In the genomic region with DNA sequence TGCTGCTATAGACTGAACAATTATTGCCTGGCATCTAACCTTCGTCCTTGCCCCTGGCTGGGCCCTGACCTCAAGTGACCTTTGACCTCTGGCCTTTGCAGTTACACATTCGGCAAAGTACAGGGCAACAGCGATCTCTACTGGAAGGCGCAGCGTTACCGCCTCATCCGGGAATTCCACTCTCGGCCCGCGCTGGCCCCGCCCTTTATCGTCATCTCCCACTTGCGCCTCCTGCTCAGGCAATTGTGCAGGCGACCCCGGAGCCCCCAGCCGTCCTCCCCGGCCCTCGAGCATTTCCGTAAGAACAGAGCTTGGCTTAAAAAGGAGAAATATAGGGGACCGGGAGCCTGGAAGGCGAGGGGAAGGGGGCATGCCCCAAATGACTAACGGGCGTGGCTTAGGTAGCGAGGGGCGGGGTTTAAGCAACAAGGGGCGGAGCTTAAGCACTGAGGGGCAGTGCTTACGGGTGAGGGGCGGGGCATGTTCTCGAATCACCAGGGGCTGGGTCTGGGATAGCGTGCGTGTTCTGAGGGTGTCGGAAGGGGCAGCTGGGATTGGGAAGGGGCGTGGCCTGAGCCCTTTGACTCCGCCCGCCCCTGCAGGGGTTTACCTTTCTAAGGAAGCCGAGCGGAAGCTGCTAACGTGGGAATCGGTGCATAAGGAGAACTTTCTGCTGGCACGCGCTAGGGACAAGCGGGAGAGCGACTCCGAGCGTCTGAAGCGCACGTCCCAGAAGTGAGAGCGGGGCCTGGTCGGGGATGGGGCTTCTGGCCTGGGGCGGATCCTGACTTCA, we compare ENCODE assay signal across 9 cellular contexts. TPM values are rescaled to one million over a fixed set of nuclear protein-coding genes. Genes with fewer than 3 reads are reported as not detected.
DNase-seq lines count a peak whose midpoint lies in the region; ATAC-seq and TF ChIP-seq lines count a peak whose summit lies in the region.
"Had no signal": no experiment of that assay in that cellular context is flagged by ENCODE, and none has a peak within 500 bp of the region (broad histone marks: within the 10 kb centered on the region; RNA-seq: fewer than 3 reads in every experiment).

No MANE protein-coding gene starts in this region.

- H2BK120ac ChIP-seq in mesendoderm (ENCODE audit: low read depth, low read length), result no peak overlapping the region

- H3K79me1 ChIP-seq in mesendoderm (ENCODE audit: low read length), result no peaks in the 10 kb centered on the region

- peak overlapping the region; percentile 65 for H3K56ac ChIP-seq in mesendoderm (ENCODE audit: low read length)

- H3K23ac ChIP-seq in mesendoderm (ENCODE audit: low read length), result no peak overlapping the region

- H3K18ac ChIP-seq in mesendoderm (ENCODE audit: low read length), result no peak overlapping the region

- no peak overlapping the region for H2AK5ac ChIP-seq in mesendoderm (ENCODE audit: low read length)

- WGBS in heart left ventricle, 4 donors, result 64 to 77% (median 75%) methylated on average over 50 of the region's 50 CpGs
- 30 to 39% methylated on average over 42 to 50 of the region's 50 CpGs for WGBS in body of pancreas, 2 donors
- no CpG with 5 or more reads among the region's 50 CpGs for WGBS in mesendoderm (ENCODE audit: extremely low coverage, insufficient coverage, low lambda C conversion rate)

- no peak overlapping the region for H2BK15ac ChIP-seq in mesendoderm (replicated peaks; ENCODE audit: low read depth)

- no peak overlapping the region for H3K4me3 ChIP-seq in heart left ventricle
- no peak overlapping the region for H3K4me3 ChIP-seq in right atrium auricular region
- no peak overlapping the region for H3K4me3 ChIP-seq in body of pancreas
- no peak overlapping the region for H3K4me3 ChIP-seq in mesendoderm (ENCODE audit: low read length)

- H3K4me1 ChIP-seq in heart left ventricle (peaks cover 0 to 26% (median 9%) of the 10 kb centered on the region in 12 donors), right atrium auricular region (peaks cover 0 to 8% of the 10 kb centered on the region in 2 donors), body of pancreas (peaks cover 21% of the 10 kb centered on the region), mesendoderm (ENCODE audit: control insufficient read depth, low read depth, low read length) (no peaks in the 10 kb centered on the region)

- TF ChIP-seq POLR2A in heart left ventricle (IDR thresholded peaks at IDR 0.05) (no peak), body of pancreas (IDR thresholded peaks at IDR 0.05) (peak in 2 of 3 donors; percentile 19 to 33)

- H4K8ac ChIP-seq in mesendoderm (ENCODE audit: low read depth, low read length), result no peak overlapping the region

- peaks cover 0 to 62% (median 39%) of the 10 kb centered on the region in 9 donors for H3K36me3 ChIP-seq in heart left ventricle
- H3K36me3 ChIP-seq in right atrium auricular region, result peaks cover 50% of the 10 kb centered on the region
- no peaks in the 10 kb centered on the region for H3K36me3 ChIP-seq in body of pancreas (replicated peaks in 1 of 2; ENCODE audit: insufficient read depth in 1 of 2, low read depth in 2 of 2)
- no peaks in the 10 kb centered on the region for H3K36me3 ChIP-seq in mesendoderm (ENCODE audit: control insufficient read depth, insufficient read depth, low read length)

- H4K5ac ChIP-seq in mesendoderm (ENCODE audit: low read length), result no peak overlapping the region

- H3K27me3 ChIP-seq in heart left ventricle, result no peaks in the 10 kb centered on the region
- H3K27me3 ChIP-seq in right atrium auricular region, result no peaks in the 10 kb centered on the region
- H3K27me3 ChIP-seq in body of pancreas, result no peaks in the 10 kb centered on the region
- H3K27me3 ChIP-seq in mesendoderm (ENCODE audit: insufficient read depth, low read length, poor library complexity), result no peaks in the 10 kb centered on the region

- H3K4me2 ChIP-seq in mesendoderm (ENCODE audit: low read length), result no peak overlapping the region

- TF ChIP-seq CTCF in heart left ventricle (IDR thresholded peaks at IDR 0.05), result no peak
- no peak for TF ChIP-seq CTCF in right atrium auricular region (IDR thresholded peaks at IDR 0.05)
- peak in 1 of 7 experiments; percentile 28 for TF ChIP-seq CTCF in body of pancreas (IDR thresholded peaks at IDR 0.05)

- no peak overlapping the region for H3K4ac ChIP-seq in mesendoderm (ENCODE audit: low read depth, low read length)

- H3K9ac ChIP-seq in mesendoderm (ENCODE audit: low read length), result peak overlapping the region; percentile 49

- no peaks in the 10 kb centered on the region for H3K9me3 ChIP-seq in heart left ventricle
- no peaks in the 10 kb centered on the region for H3K9me3 ChIP-seq in right atrium auricular region
- H3K9me3 ChIP-seq in body of pancreas, result no peaks in the 10 kb centered on the region

- no peak for DNase-seq in heart left ventricle
- no peak for DNase-seq in right atrium auricular region (ENCODE audit: low spot score)
- DNase-seq in body of pancreas, result peak; percentile 87 to 91 (median 88)
- peak; percentile 91 for DNase-seq in mesendoderm
- DNase-seq in HuH-7 (ENCODE audit: low spot score), result no peak

- H3K27ac ChIP-seq in heart left ventricle (peak overlapping the region in 2 of 12 donors; percentile 15 to 47), right atrium auricular region (no peak overlapping the region), body of pancreas (peak overlapping the region in 3 of 4 donors; percentile 2 to 38 (median 29)), mesendoderm (ENCODE audit: low read depth, low read length) (no peak overlapping the region)

- intact Hi-C loops in heart left ventricle (cut with DNase I) (loop anchor here in 1 of 10 donors (10.0 kb wide), 1 partner anchor 216 kb away; a partner anchor contains a TSS), body of pancreas (cut with DNase I) (no loop called here)

- ATAC-seq in heart left ventricle (peak in 3 of 4 donors; percentile 31 to 55 (median 36)), body of pancreas (peak; percentile 91), HG02678 (IDR thresholded peaks at IDR 0.05; ENCODE audit: unreplicated experiment) (no peak), GM18520 (IDR thresholded peaks at IDR 0.05; ENCODE audit: unreplicated experiment) (no peak), HG03432 (IDR thresholded peaks at IDR 0.05; ENCODE audit: unreplicated experiment) (no peak)

- H3K79me2 ChIP-seq in mesendoderm (ENCODE audit: control insufficient read depth, insufficient read depth, low read length), result no peaks in the 10 kb centered on the region

- no peak overlapping the region for H2BK5ac ChIP-seq in mesendoderm (ENCODE audit: low read length)

RNA-seq across cellular contexts. Expression of a gene that starts 52.7 kb away (rescaled TPM):
- total RNA-seq in heart left ventricle (10 to 100 TPM; 19.3 to 34.5 (median 25.8) TPM), right atrium auricular region (10 to 100 TPM; 20.6 to 22.8 TPM), body of pancreas (10 to 100 TPM; 15.8 to 28.0 TPM)
- polyA plus RNA-seq in heart left ventricle, result 10 to 100 TPM; 16.8 to 45.3 TPM
- polyA plus RNA-seq in mesendoderm (2013, experiment 1 of 2), result 3.4 TPM
- 2.9 TPM for polyA plus RNA-seq in mesendoderm (2013, experiment 2 of 2)

RNA-seq across cellular contexts. Expression of a gene that starts 55.1 kb away (rescaled TPM):
- total RNA-seq in heart left ventricle (1,000 to 10,000 TPM in 4 of 9 donors, 100 to 1,000 TPM in 5; 544 to 1,953 (median 875) TPM), right atrium auricular region (1,000 to 10,000 TPM in 1 of 2 donors, 100 to 1,000 TPM in 1; 558 to 1,164 TPM), body of pancreas (1 to 10 TPM; 2.1 to 4.3 TPM)
- 100 to 1,000 TPM; 267 to 867 TPM for polyA plus RNA-seq in heart left ventricle
- 0.88 TPM for polyA plus RNA-seq in mesendoderm (2013, experiment 1 of 2)
- 0.74 TPM for polyA plus RNA-seq in mesendoderm (2013, experiment 2 of 2)
- total RNA-seq: pulmonary artery endothelial cell had no signal

Comparison
In these comparisons a context has a peak if more than half of its experiments do, and no peak if none do; other contexts are left out.
1. ATAC-seq: peak in heart left ventricle (3 of 4) and body of pancreas (single experiment); none in HG02678 (single experiment), GM18520 (single experiment) and HG03432 (single experiment).
2. DNase-seq: peak in body of pancreas (4 of 4) and mesendoderm (single experiment); none in heart left ventricle (0 of 5), right atrium auricular region (single experiment) and HuH-7 (single experiment).
3. H3K27ac ChIP-seq: peak in body of pancreas (3 of 4); none in right atrium auricular region (0 of 2) and mesendoderm (single experiment).
4. POLR2A ChIP-seq: peak in body of pancreas (2 of 3); none in heart left ventricle (0 of 2).
5. RNA of a gene that starts 55.1 kb away (total RNA-seq): 558 to 1,164 TPM in right atrium auricular region and 544 to 1,953 TPM in heart left ventricle; 2.1 to 4.3 TPM in body of pancreas; every median in the first group is over 100 times any median in the second.